27 cellular contexts compared by ENCODE assay signal in the genomic region with DNA sequence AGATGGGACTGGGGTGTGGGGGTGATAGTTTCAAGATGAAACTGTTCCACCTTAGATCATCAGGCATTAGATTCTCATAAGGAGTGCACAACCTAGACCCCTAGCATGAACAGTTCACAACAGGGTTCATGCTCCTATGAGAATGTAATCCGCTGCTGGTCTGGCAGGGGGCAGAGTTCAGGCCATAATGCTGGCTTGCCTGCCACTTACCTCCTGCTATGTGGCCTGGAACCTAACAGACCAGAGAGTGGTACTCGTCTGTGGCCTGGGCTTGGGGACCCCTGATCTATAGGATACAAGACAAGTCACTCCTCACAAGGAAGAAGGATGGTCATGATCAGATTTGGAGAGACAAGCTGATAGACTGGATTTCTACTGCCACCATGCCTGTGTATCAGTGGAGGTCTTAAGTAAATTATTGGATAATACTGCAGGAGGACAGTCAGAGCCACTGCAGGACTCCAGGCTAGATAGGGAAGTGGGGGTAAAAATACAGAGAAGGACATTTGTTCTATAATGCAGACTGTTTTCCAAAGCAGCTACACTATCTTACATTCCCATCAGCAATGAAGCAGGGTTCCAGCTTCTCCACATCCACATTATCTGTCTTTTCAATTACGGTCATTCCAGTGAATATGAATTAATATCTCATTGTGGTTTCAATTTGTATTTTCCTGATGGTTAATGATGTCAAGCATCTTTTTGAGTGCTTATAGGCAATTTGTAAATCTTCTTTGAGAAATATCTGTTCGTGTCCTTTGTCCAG. TPM values are rescaled to one million over a fixed set of nuclear protein-coding genes. Genes with fewer than 3 reads are reported as not detected.
"Had no signal": no experiment of that assay in that cellular context is flagged by ENCODE, and none has a peak within 500 bp of the region (broad histone marks: within the 10 kb centered on the region; RNA-seq: fewer than 3 reads in every experiment).

No MANE protein-coding gene starts in this region.

- H3K27me3 Mint-ChIP-seq: activated CD4-positive, alpha-beta T cell treated with anti-CD3 and anti-CD28 coated beads, Interleukin-2, amount 10 ng/mL, durations not matched to agents 24 days and 14 days; activated naive CD8-positive, alpha-beta T cell treated with anti-CD3 and anti-CD28 coated beads, Interleukin-2, amount 10 ng/mL, durations not matched to agents 7 days and 5 days had no signal

- H3K27ac ChIP-seq: foreskin keratinocyte, hepatocyte, left ventricle myocardium inferior, neutrophil, pancreas, psoas muscle, right atrium auricular region, thyroid gland had no signal

- H3K36me3 ChIP-seq: left ventricle myocardium inferior, neutrophil, pancreas, right atrium auricular region, thyroid gland had no signal

- H3K79me2 ChIP-seq: hepatocyte had no signal

- H3K27ac Mint-ChIP-seq: activated CD4-positive, alpha-beta memory T cell treated with anti-CD3 and anti-CD28 coated beads, Interleukin-2, amount 10 ng/mL, durations not matched to agents 7 days and 5 days; activated CD4-positive, alpha-beta T cell treated with anti-CD3 and anti-CD28 coated beads, Interleukin-2, amount 10 ng/mL, durations not matched to agents 24 days and 14 days; activated naive CD4-positive, alpha-beta T cell treated with anti-CD3 and anti-CD28 coated beads for 36 hours; activated naive CD8-positive, alpha-beta T cell treated with anti-CD3 and anti-CD28 coated beads, Interleukin-2, amount 10 ng/mL, durations not matched to agents 7 days and 5 days; activated T-cell treated with anti-CD3 and anti-CD28 coated beads, Interleukin-2, amount 50 U/mL, for 72 hours; nephron; stimulated activated naive CD8-positive, alpha-beta T cell treated with anti-CD3 and anti-CD28 coated beads, Interleukin-15, Interleukin-2, amounts not matched to agents 100 ng/mL and 50 ng/mL, for 24 hours; T-helper 17 cell had no signal

- H3K4me2 ChIP-seq: hepatocyte had no signal

- H3K4me3 ChIP-seq: hepatocyte, left ventricle myocardium inferior, pancreas, psoas muscle, right atrium auricular region, thyroid gland had no signal

- H3K4me1 Mint-ChIP-seq: activated CD4-positive, alpha-beta memory T cell treated with anti-CD3 and anti-CD28 coated beads, Interleukin-2, amount 10 ng/mL, durations not matched to agents 7 days and 5 days; activated CD4-positive, alpha-beta T cell treated with anti-CD3 and anti-CD28 coated beads, Interleukin-2, amount 10 ng/mL, durations not matched to agents 24 days and 14 days; activated naive CD8-positive, alpha-beta T cell treated with anti-CD3 and anti-CD28 coated beads, Interleukin-2, amount 10 ng/mL, durations not matched to agents 7 days and 5 days; nephron; T-helper 17 cell had no signal

- H3K9me3 ChIP-seq: left ventricle myocardium inferior, neutrophil, pancreas, psoas muscle, right atrium auricular region, thyroid gland had no signal

- DNase-seq: activated CD4-positive, alpha-beta memory T cell treated with anti-CD3 and anti-CD28 coated beads, Interleukin-2, amount 10 ng/mL, durations not matched to agents 7 days and 5 days; activated CD4-positive, alpha-beta T cell treated with anti-CD3 and anti-CD28 coated beads, Interleukin-2, amount 10 ng/mL, durations not matched to agents 24 days and 14 days; activated effector memory CD4-positive, alpha-beta T cell treated with Interleukin-2 at 50 U/mL for 16 hours; activated naive CD4-positive, alpha-beta T cell treated with anti-CD3 and anti-CD28 coated beads for 36 hours; activated naive CD8-positive, alpha-beta T cell treated with anti-CD3 and anti-CD28 coated beads, Interleukin-2, amount 10 ng/mL, durations not matched to agents 7 days and 5 days; activated T-cell treated with anti-CD3 and anti-CD28 coated beads, Interleukin-2, amount 50 U/mL, for 72 hours; amygdala; cerebellar nuclear complex; cortex of kidney; foreskin keratinocyte; kidney glomerular epithelial cell; left ventricle myocardium inferior; pancreas; psoas muscle; stimulated activated CD4-positive, alpha-beta T cell treated with anti-CD3 and anti-CD28 coated beads, Interleukin-4, amount 100 ng/mL, for 4 hours; substantia nigra; T-helper 17 cell; thyroid gland had no signal

- H3K36me3 Mint-ChIP-seq: activated naive CD8-positive, alpha-beta T cell treated with anti-CD3 and anti-CD28 coated beads, Interleukin-2, amount 10 ng/mL, durations not matched to agents 7 days and 5 days had no signal

- H2AFZ ChIP-seq: hepatocyte had no signal

- H3K4me1 ChIP-seq: foreskin keratinocyte, left ventricle myocardium inferior, pancreas, psoas muscle, right atrium auricular region, thyroid gland had no signal

- FAIRE-seq: bronchial epithelial cell, endometrium, pancreas had no signal

- H3K9me3 Mint-ChIP-seq: activated CD4-positive, alpha-beta memory T cell treated with anti-CD3 and anti-CD28 coated beads, Interleukin-2, amount 10 ng/mL, durations not matched to agents 7 days and 5 days; activated CD4-positive, alpha-beta T cell treated with anti-CD3 and anti-CD28 coated beads, Interleukin-2, amount 10 ng/mL, durations not matched to agents 24 days and 14 days; activated naive CD4-positive, alpha-beta T cell treated with anti-CD3 and anti-CD28 coated beads for 36 hours; activated naive CD8-positive, alpha-beta T cell treated with anti-CD3 and anti-CD28 coated beads, Interleukin-2, amount 10 ng/mL, durations not matched to agents 7 days and 5 days; stimulated activated naive CD8-positive, alpha-beta T cell treated with anti-CD3 and anti-CD28 coated beads, Interleukin-15, Interleukin-2, amounts not matched to agents 100 ng/mL and 50 ng/mL, for 24 hours had no signal

- H3K27me3 ChIP-seq: foreskin keratinocyte, hepatocyte, neutrophil, right atrium auricular region, thyroid gland had no signal

- H3K4me3 Mint-ChIP-seq: activated CD4-positive, alpha-beta memory T cell treated with anti-CD3 and anti-CD28 coated beads, Interleukin-2, amount 10 ng/mL, durations not matched to agents 7 days and 5 days; activated CD4-positive, alpha-beta T cell treated with anti-CD3 and anti-CD28 coated beads, Interleukin-2, amount 10 ng/mL, durations not matched to agents 24 days and 14 days; activated naive CD4-positive, alpha-beta T cell treated with anti-CD3 and anti-CD28 coated beads for 36 hours; activated naive CD8-positive, alpha-beta T cell treated with anti-CD3 and anti-CD28 coated beads, Interleukin-2, amount 10 ng/mL, durations not matched to agents 7 days and 5 days; activated T-cell treated with anti-CD3 and anti-CD28 coated beads, Interleukin-2, amount 50 U/mL, for 72 hours; nephron; stimulated activated naive CD8-positive, alpha-beta T cell treated with anti-CD3 and anti-CD28 coated beads, Interleukin-15, Interleukin-2, amounts not matched to agents 100 ng/mL and 50 ng/mL, for 24 hours; T-helper 17 cell had no signal

- ATAC-seq: activated CD4-positive, CD25-positive, alpha-beta regulatory T cell treated with anti-CD3 and anti-CD28 coated beads, Interleukin-2, amount 50 U/mL, for 24 hours; activated T-cell treated with anti-CD3 and anti-CD28 coated beads, Interleukin-2, amount 50 U/mL, for 72 hours; foreskin keratinocyte; pancreas; psoas muscle; T-helper 17 cell had no signal

RNA-seq across cellular contexts. Expression of a gene that starts 28.8 kb away (rescaled TPM):
- total RNA-seq: activated CD4-positive, alpha-beta memory T cell treated with anti-CD3 and anti-CD28 coated beads, Interleukin-2, amount 10 ng/mL, durations not matched to agents 7 days and 5 days; activated CD4-positive, alpha-beta T cell treated with anti-CD3 and anti-CD28 coated beads, Interleukin-2, amount 10 ng/mL, durations not matched to agents 24 days and 14 days; activated naive CD4-positive, alpha-beta T cell treated with anti-CD3 and anti-CD28 coated beads for 36 hours; activated naive CD8-positive, alpha-beta T cell treated with anti-CD3 and anti-CD28 coated beads, Interleukin-2, amount 10 ng/mL, durations not matched to agents 7 days and 5 days; activated T-cell treated with anti-CD3 and anti-CD28 coated beads, Interleukin-2, amount 50 U/mL, for 72 hours; foreskin keratinocyte; T-helper 17 cell had no signal
- polyA plus RNA-seq: foreskin keratinocyte had no signal

RNA-seq across cellular contexts. Expression of a gene that starts 51.1 kb away (rescaled TPM):
- total RNA-seq: activated CD4-positive, alpha-beta T cell treated with anti-CD3 and anti-CD28 coated beads, Interleukin-2, amount 10 ng/mL, durations not matched to agents 24 days and 14 days; activated naive CD4-positive, alpha-beta T cell treated with anti-CD3 and anti-CD28 coated beads for 36 hours; activated T-cell treated with anti-CD3 and anti-CD28 coated beads, Interleukin-2, amount 50 U/mL, for 72 hours; bronchial epithelial cell; foreskin keratinocyte; left ventricle myocardium inferior; pancreas; psoas muscle had no signal
- polyA plus RNA-seq: esophagus, foreskin keratinocyte, hepatocyte, pancreas, psoas muscle had no signal
